1 cellular context compared by ENCODE assay signal in genomic region chr3:187746479-187747335, GRCh38.
TF ChIP-seq lines count a peak whose summit lies in the region.

No MANE protein-coding gene starts in this region.

TF ChIP-seq in K562, 482 proteins besides CTCF, POLR2A, EP300 and RAD21 (continued from another document):
- TF ChIP-seq VEZF1 (CRISPR knock-in tag; IDR thresholded peaks at IDR 0.05) = peak; percentile 59
